32 cellular contexts compared by ENCODE assay signal in the genomic region with DNA sequence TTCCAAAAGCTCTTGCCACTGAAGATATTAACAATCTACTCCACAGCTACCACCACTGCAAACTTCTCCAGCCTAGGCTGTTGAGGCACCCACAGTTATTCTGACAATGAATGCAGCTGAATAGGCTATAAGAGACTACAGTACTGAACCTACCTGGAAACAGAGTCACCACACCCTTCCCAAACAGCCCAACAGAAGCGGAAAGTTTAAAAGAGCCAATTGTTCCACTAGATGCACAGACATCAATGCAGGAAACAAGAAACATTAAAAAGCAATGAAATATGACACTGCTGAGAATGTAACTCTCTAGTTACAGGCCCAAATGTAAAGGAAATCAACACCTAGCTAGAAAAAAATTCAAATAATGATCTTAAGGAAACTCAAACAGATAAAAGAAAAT.
DNase-seq lines count a peak whose midpoint lies in the region; ATAC-seq, FAIRE-seq and TF ChIP-seq lines count a peak whose summit lies in the region.
"Had no signal": no experiment of that assay in that cellular context is flagged by ENCODE, and none has a peak within 500 bp of the region (broad histone marks: within the 10 kb centered on the region; RNA-seq: fewer than 3 reads in every experiment).

No MANE protein-coding gene starts in this region.

- WGBS in prostate gland = 66% methylated on average over 1 of the region's 1 CpG
- WGBS in spleen, 5 donors = 91 to 99% (median 95%) methylated on average over 1 of the region's 1 CpG

- DNase-seq in activated CD4-positive, alpha-beta T cell treated with anti-CD3 and anti-CD28 coated beads, Interleukin-2, amount 10 ng/mL, durations not matched to agents 24 days and 14 days = no peak
- no peak for DNase-seq in activated CD4-positive, alpha-beta T cell treated with anti-CD3 and anti-CD28 coated beads, Interleukin-2, amount 50 U/mL, for 48 hours
- DNase-seq in endothelial cell of umbilical vein (ENCODE audit: low read depth, low spot score) (peak; percentile 10), gastrocnemius medialis (no peak), prostate gland (ENCODE audit: low spot score) (no peak), spleen (no peak), RCC 7860 (ENCODE audit: low spot score) (no peak)
- DNase-seq: activated CD4-positive, alpha-beta T cell treated with anti-CD3 and anti-CD28 coated beads for 48 hours; activated effector memory CD4-positive, alpha-beta T cell treated with anti-CD3 and anti-CD28 coated beads, Interleukin-2, amount 50 U/mL, for 16 hours; AML-193; CD8-positive, alpha-beta T cell; DMS 273 treated with DMSO at 0.1 percent for 48 hours; dorsolateral prefrontal cortex; H7; KG1; kidney glomerular epithelial cell; natural killer cell; NCI-H1092 treated with DMSO at 0.1 percent for 48 hours; NCI-H1930; NCI-H345; NCI-H774; stimulated activated naive CD4-positive, alpha-beta T cell; SW 1271; T1000; uterus; WERI-Rb-1 had no signal

- dilution Hi-C loops in endothelial cell of umbilical vein (cut with MboI; ENCODE audit: extremely low pct_ligation_motif_present, low sequenced_read_pairs) = no loop called here

- H2AFZ ChIP-seq in endothelial cell of umbilical vein (ENCODE audit: low read depth, low read length) = no peak overlapping the region
- H2AFZ ChIP-seq: parathyroid adenoma had no signal

- POLR2A ChIA-PET in endothelial cell of umbilical vein (lab: Charles Lee) = no interaction called here

- 0 out of 2 replicates have a peak, but pooled peaks have one; percentile 45 for TF ChIP-seq EP300 in Ishikawa (IDR thresholded peaks at IDR 0.05; ENCODE audit: borderline replicate concordance)

- BruUV-seq in endothelial cell of umbilical vein (replicated peaks; lab: Mats Ljungman, UMichigan) = no TSS peak

- H3K27ac ChIP-seq in endothelial cell of umbilical vein (ENCODE audit: insufficient read depth, low read depth, low read length) = no peak overlapping the region
- H3K27ac ChIP-seq in gastrocnemius medialis = peak overlapping the region in 3 of 4 donors; percentile 7 to 31 (median 11)
- no peak overlapping the region for H3K27ac ChIP-seq in prostate gland
- no peak overlapping the region for H3K27ac ChIP-seq in spleen
- H3K27ac ChIP-seq: dorsolateral prefrontal cortex, HL-60, parathyroid adenoma, uterus, WERI-Rb-1 had no signal

- ATAC-seq in gastrocnemius medialis = no peak
- ATAC-seq: CD8-positive, alpha-beta T cell; GM12878; natural killer cell had no signal

- TF ChIP-seq CTCF in endothelial cell of umbilical vein (IDR thresholded peaks at IDR 0.05; ENCODE audit: extremely low read depth in 1 of 2, insufficient read depth in 1 of 2, low read depth in 1 of 2, low read length in 2 of 2) (no peak), gastrocnemius medialis (IDR thresholded peaks at IDR 0.05 in 4 of 5, conservative IDR thresholded peaks at IDR 0.05 in 1 of 5) (no peak), prostate gland (IDR thresholded peaks at IDR 0.05) (no peak), spleen (IDR thresholded peaks at IDR 0.05 in 8 of 11, conservative IDR thresholded peaks at IDR 0.05 in 3 of 11) (no peak)

- H3K4me3 ChIP-seq in endothelial cell of umbilical vein (replicated peaks in 1 of 3; ENCODE audit: insufficient read depth in 1 of 3, low read depth in 1 of 3, low read length in 3 of 3) (no peak overlapping the region), gastrocnemius medialis (no peak overlapping the region), prostate gland (no peak overlapping the region), spleen (no peak overlapping the region)
- H3K4me3 ChIP-seq: dorsolateral prefrontal cortex, GM12878, skin epidermis, uterus had no signal

- H3K27me3 ChIP-seq in endothelial cell of umbilical vein (ENCODE audit: control insufficient read depth in 2 of 2, insufficient read depth in 2 of 2, low read length in 2 of 2) (no peaks in the 10 kb centered on the region), gastrocnemius medialis (no peaks in the 10 kb centered on the region), prostate gland (replicated peaks; ENCODE audit: insufficient read depth) (no peaks in the 10 kb centered on the region), spleen (replicated peaks in 1 of 7) (no peaks in the 10 kb centered on the region)
- H3K27me3 ChIP-seq: dorsolateral prefrontal cortex, uterus had no signal

- H3K9me1 ChIP-seq in endothelial cell of umbilical vein (replicated peaks; ENCODE audit: control insufficient read depth, extremely low read depth, insufficient read depth, low read length) = no peaks in the 10 kb centered on the region

- H3K4me1 Mint-ChIP-seq in activated CD4-positive, alpha-beta T cell treated with anti-CD3 and anti-CD28 coated beads, Interleukin-2, amount 10 ng/mL, durations not matched to agents 24 days and 14 days = peaks cover 32% of the 10 kb centered on the region

- no peak overlapping the region for H3K4me2 ChIP-seq in endothelial cell of umbilical vein (ENCODE audit: insufficient read depth, low read length)

- no peak overlapping the region for H3K9ac ChIP-seq in endothelial cell of umbilical vein (replicated peaks; ENCODE audit: extremely low read depth, insufficient read depth, low read length)
- H3K9ac ChIP-seq: parathyroid adenoma had no signal

- H3K79me2 ChIP-seq in endothelial cell of umbilical vein (ENCODE audit: control insufficient read depth, insufficient read depth, low read length) = no peaks in the 10 kb centered on the region
- H3K79me2 ChIP-seq: parathyroid adenoma had no signal

- H3K36me3 Mint-ChIP-seq in activated CD4-positive, alpha-beta T cell treated with anti-CD3 and anti-CD28 coated beads, Interleukin-2, amount 10 ng/mL, durations not matched to agents 24 days and 14 days (ENCODE audit: low read depth) = peaks cover 65% of the 10 kb centered on the region
- H3K36me3 Mint-ChIP-seq: natural killer cell had no signal

- H3K9me3 ChIP-seq in endothelial cell of umbilical vein (replicated peaks; ENCODE audit: control insufficient read depth, insufficient read depth, low read length) (no peaks in the 10 kb centered on the region), gastrocnemius medialis (no peaks in the 10 kb centered on the region), prostate gland (no peaks in the 10 kb centered on the region), spleen (no peaks in the 10 kb centered on the region)
- H3K9me3 ChIP-seq: uterus had no signal

- no peak for TF ChIP-seq POLR2A in endothelial cell of umbilical vein (IDR thresholded peaks at IDR 0.05; ENCODE audit: low read depth, low read length)
- TF ChIP-seq POLR2A in gastrocnemius medialis (IDR thresholded peaks at IDR 0.05) = no peak
- no peak for TF ChIP-seq POLR2A in prostate gland (IDR thresholded peaks at IDR 0.05)
- TF ChIP-seq POLR2A in spleen (IDR thresholded peaks at IDR 0.05) = no peak

- H3K27ac Mint-ChIP-seq in activated CD4-positive, alpha-beta T cell treated with anti-CD3 and anti-CD28 coated beads, Interleukin-2, amount 10 ng/mL, durations not matched to agents 24 days and 14 days = peak overlapping the region; percentile 73
- H3K27ac Mint-ChIP-seq: CD8-positive, alpha-beta T cell; natural killer cell had no signal

- CTCF ChIA-PET in endothelial cell of umbilical vein (lab: Charles Lee) = interaction anchor here (1.3 to 1.9 kb wide), 3 partner anchors 10 to 42 kb away, joined by 3 to 6 read pairs (median 3); no protein-coding TSS in a partner anchor

- no peaks in the 10 kb centered on the region for H3K9me3 Mint-ChIP-seq in activated CD4-positive, alpha-beta T cell treated with anti-CD3 and anti-CD28 coated beads, Interleukin-2, amount 10 ng/mL, durations not matched to agents 24 days and 14 days
- H3K9me3 Mint-ChIP-seq: CD8-positive, alpha-beta T cell had no signal

- intact Hi-C loops in activated CD4-positive, alpha-beta T cell treated with anti-CD3 and anti-CD28 coated beads, Interleukin-2, amount 10 ng/mL, durations not matched to agents 24 days and 14 days (cut with micrococcal nuclease) = no loop called here
- intact Hi-C loops in endothelial cell of umbilical vein (cut with micrococcal nuclease) (no loop called here), gastrocnemius medialis (cut with DNase I; ENCODE audit: low total_unique reads) (no loop called here), prostate gland (cut with DNase I) (no loop called here), spleen (cut with DNase I; ENCODE audit: low total_unique reads) (no loop called here)

- H3K36me3 ChIP-seq in endothelial cell of umbilical vein (ENCODE audit: control insufficient read depth in 2 of 2, extremely low read depth in 1 of 2, insufficient read depth in 2 of 2, low read length in 2 of 2) = no peaks in the 10 kb centered on the region
- H3K36me3 ChIP-seq in gastrocnemius medialis = peaks cover 0 to 57% of the 10 kb centered on the region in 2 donors
- H3K36me3 ChIP-seq in prostate gland = no peaks in the 10 kb centered on the region
- H3K36me3 ChIP-seq in spleen = peaks cover 0 to 88% (median 35%) of the 10 kb centered on the region in 6 donors
- H3K36me3 ChIP-seq: uterus had no signal

- in situ Hi-C loops in gastrocnemius medialis (cut with MboI; ENCODE audit: low sequenced_read_pairs in 4 of 4) = no loop called here

- H4K20me1 ChIP-seq in endothelial cell of umbilical vein (replicated peaks; ENCODE audit: control insufficient read depth, extremely low read depth, insufficient read depth, low read length) = no peaks in the 10 kb centered on the region

- no peaks in the 10 kb centered on the region for H3K27me3 Mint-ChIP-seq in activated CD4-positive, alpha-beta T cell treated with anti-CD3 and anti-CD28 coated beads, Interleukin-2, amount 10 ng/mL, durations not matched to agents 24 days and 14 days

- FAIRE-seq in endothelial cell of umbilical vein (lab: Jason Lieb, UNC) (no peak), RCC 7860 (lab: Jason Lieb, UNC) (no peak)
- FAIRE-seq: frontal cortex, GM12878 had no signal

- no peak for TF ChIP-seq RAD21 in Ishikawa (IDR thresholded peaks at IDR 0.05; ENCODE audit: low read depth)

- no peak overlapping the region for H3K4me3 Mint-ChIP-seq in activated CD4-positive, alpha-beta T cell treated with anti-CD3 and anti-CD28 coated beads, Interleukin-2, amount 10 ng/mL, durations not matched to agents 24 days and 14 days
- H3K4me3 Mint-ChIP-seq: CD8-positive, alpha-beta T cell; natural killer cell had no signal

- no peaks in the 10 kb centered on the region for H3K4me1 ChIP-seq in endothelial cell of umbilical vein (ENCODE audit: control insufficient read depth, extremely low read depth, insufficient read depth, low read length)
- peaks cover 33 to 39% of the 10 kb centered on the region in 2 donors for H3K4me1 ChIP-seq in gastrocnemius medialis
- no peaks in the 10 kb centered on the region for H3K4me1 ChIP-seq in prostate gland (replicated peaks)
- H3K4me1 ChIP-seq in spleen = no peaks in the 10 kb centered on the region
- H3K4me1 ChIP-seq: parathyroid adenoma, uterus had no signal

TF ChIP-seq in Ishikawa, 13 proteins besides CTCF, POLR2A, EP300 and RAD21:
- TF ChIP-seq TAF1 (IDR thresholded peaks at IDR 0.05; ENCODE audit: low read depth) = no peak

TF ChIP-seq in endothelial cell of umbilical vein, 7 proteins besides CTCF, POLR2A, EP300 and RAD21 (continues in another document):
- TF ChIP-seq FOS (IDR thresholded peaks at IDR 0.05; ENCODE audit: borderline replicate concordance, insufficient read depth, low read length) (no peak), MYC (IDR thresholded peaks at IDR 0.05; ENCODE audit: low read depth, low read length) (no peak), POLR2AphosphoS5 (IDR thresholded peaks at IDR 0.05; ENCODE audit: insufficient read depth, low read depth, low read length) (no peak), EZH2 (IDR thresholded peaks at IDR 0.05; ENCODE audit: borderline replicate concordance, low read depth, low read length, severe bottlenecking) (no peak)

Comparison
In these comparisons a context has a peak if more than half of its experiments do, and no peak if none do; other contexts are left out.
1. H3K27ac ChIP-seq: peak in gastrocnemius medialis (3 of 4); none in endothelial cell of umbilical vein (single experiment), prostate gland (0 of 2) and spleen (0 of 8).